Comparison of ENCODE assay signal across 8 cellular contexts in genomic region chr10:61943699-61944444, GRCh38. TPM values are rescaled to one million over a fixed set of nuclear protein-coding genes. Genes with fewer than 3 reads are reported as not detected.
DNase-seq lines count a peak whose midpoint lies in the region; ATAC-seq and TF ChIP-seq lines count a peak whose summit lies in the region.

No MANE protein-coding gene starts in this region.

- peak overlapping the region; percentile 76 for H3K4me3 Mint-ChIP-seq in natural killer cell treated with Interleukin-12 subunit alpha and Interleukin-12 subunit beta and Interleukin-15 and Interleukin-18, amount 100 ng/mL, for 72 hours

- H3K9me3 ChIP-seq in Peyer's patch = no peaks in the 10 kb centered on the region
- H3K9me3 ChIP-seq in effector memory CD4-positive, alpha-beta T cell (ENCODE audit: control insufficient read depth, low read length) = no peaks in the 10 kb centered on the region

- no peak for TF ChIP-seq POLR2A in Peyer's patch (IDR thresholded peaks at IDR 0.05)

- H3K36me3 ChIP-seq in Peyer's patch = no peaks in the 10 kb centered on the region
- H3K36me3 ChIP-seq in effector memory CD4-positive, alpha-beta T cell (ENCODE audit: control insufficient read depth, insufficient read depth, low read length) = no peaks in the 10 kb centered on the region

- H3K27me3 ChIP-seq in Peyer's patch = no peaks in the 10 kb centered on the region
- no peaks in the 10 kb centered on the region for H3K27me3 ChIP-seq in effector memory CD4-positive, alpha-beta T cell (replicated peaks; ENCODE audit: control insufficient read depth, insufficient read depth, low read length, poor library complexity, severe bottlenecking)

- POLR2A ChIA-PET in HEK293T (lab: Yijun Ruan, JAX) = no interaction called here

- peak overlapping the region in 3 of 4 donors; percentile 63 to 75 (median 69) for H3K27ac ChIP-seq in Peyer's patch
- H3K27ac ChIP-seq in effector memory CD4-positive, alpha-beta T cell (ENCODE audit: insufficient read depth, low read length, poor library complexity, severe bottlenecking) = peak overlapping the region; percentile 61

- H3K27ac Mint-ChIP-seq in natural killer cell treated with Interleukin-12 subunit alpha and Interleukin-12 subunit beta and Interleukin-15 and Interleukin-18, amount 100 ng/mL, for 72 hours = peak overlapping the region; percentile 94 to 99

- TF ChIP-seq CTCF in GM12873 (IDR thresholded peaks at IDR 0.05; ENCODE audit: insufficient read depth, low read depth, low read length, missing control alignments) (peak; percentile 10), Peyer's patch (IDR thresholded peaks at IDR 0.05) (peak in 2 of 6 experiments; percentile 2 to 20)

- DNase-seq in HEK293T (ENCODE audit: extremely low spot score) (no peak), Peyer's patch (no peak), inferior parietal cortex (ENCODE audit: extremely low spot score) (no peak), DMS79 treated with DMSO at 0.1 percent for 48 hours (lab: John Stamatoyannopoulos, UW) (no peak), mucosa of gallbladder (ENCODE audit: low spot score) (no peak)
- no peak for DNase-seq in effector memory CD4-positive, alpha-beta T cell
- peak; percentile 64 for DNase-seq in natural killer cell treated with Interleukin-12 subunit alpha and Interleukin-12 subunit beta and Interleukin-15 and Interleukin-18, amount 100 ng/mL, for 72 hours (ENCODE audit: low spot score)

- H3K4me3 ChIP-seq in Peyer's patch = no peak overlapping the region
- H3K4me3 ChIP-seq in effector memory CD4-positive, alpha-beta T cell (ENCODE audit: insufficient read depth, low read depth, low read length, poor library complexity, severe bottlenecking) = peak overlapping the region; percentile 27

- CTCF ChIA-PET in HEK293T (lab: Yijun Ruan, JAX) = no interaction called here

- H3K4me1 ChIP-seq in Peyer's patch = peaks cover 0 to 17% (median 8%) of the 10 kb centered on the region in 4 donors
- H3K4me1 ChIP-seq in effector memory CD4-positive, alpha-beta T cell (ENCODE audit: control insufficient read depth, insufficient read depth, low read length, poor library complexity, severe bottlenecking) = peaks cover 19% of the 10 kb centered on the region

- H3K36me3 Mint-ChIP-seq in natural killer cell treated with Interleukin-12 subunit alpha and Interleukin-12 subunit beta and Interleukin-15 and Interleukin-18, amount 100 ng/mL, for 72 hours = peaks cover 14% of the 10 kb centered on the region

- H3K4me1 Mint-ChIP-seq in natural killer cell treated with Interleukin-12 subunit alpha and Interleukin-12 subunit beta and Interleukin-15 and Interleukin-18, amount 100 ng/mL, for 72 hours (ENCODE audit: low read depth in 2 of 2) = peaks cover 37 to 55% of the 10 kb centered on the region in 2 donors

- ATAC-seq in natural killer cell treated with Interleukin-12 subunit alpha and Interleukin-12 subunit beta and Interleukin-15 and Interleukin-18, amount 100 ng/mL, for 72 hours = peak; percentile 68 to 80

- no peaks in the 10 kb centered on the region for H3K9me3 Mint-ChIP-seq in natural killer cell treated with Interleukin-12 subunit alpha and Interleukin-12 subunit beta and Interleukin-15 and Interleukin-18, amount 100 ng/mL, for 72 hours

- H3K27me3 Mint-ChIP-seq in natural killer cell treated with Interleukin-12 subunit alpha and Interleukin-12 subunit beta and Interleukin-15 and Interleukin-18, amount 100 ng/mL, for 72 hours = no peaks in the 10 kb centered on the region

TF ChIP-seq in HEK293T, 16 proteins besides CTCF, POLR2A, EP300 and RAD21:
- TF ChIP-seq TARDBP (IDR thresholded peaks at IDR 0.05) = no peak
- TF ChIP-seq ZNF384 (IDR thresholded peaks at IDR 0.05) = 0 out of 2 replicates have a peak, but pooled peaks have one; percentile 36
TF ChIP-seq in HEK293T: peak in this region for 1.

RNA-seq across cellular contexts. Expression of gene ARID5B, which starts 42.4 kb away (rescaled TPM):
- total RNA-seq in Peyer's patch = 100 to 1,000 TPM in 1 of 4 donors, 10 to 100 TPM in 3; 10.5 to 167 (median 29.4) TPM
- total RNA-seq in natural killer cell treated with Interleukin-12 subunit alpha and Interleukin-12 subunit beta and Interleukin-15 and Interleukin-18, amount 100 ng/mL, for 72 hours = 10 to 100 TPM; 46.1 to 51.7 TPM
- 50.6 TPM for total RNA-seq in mucosa of gallbladder
